ENCODE assay signal across 8 cellular contexts in genomic region chr14:106790189-106791036, GRCh38.
DNase-seq lines count a peak whose midpoint lies in the region; ATAC-seq, FAIRE-seq and TF ChIP-seq lines count a peak whose summit lies in the region.

No MANE protein-coding gene starts in this region.

- peaks cover 0 to 16% (median 0%) of the 10 kb centered on the region in 4 donors for H3K27me3 ChIP-seq in esophagus squamous epithelium
- peaks cover 0 to 2% of the 10 kb centered on the region in 2 donors for H3K27me3 ChIP-seq in small intestine (ENCODE audit: control insufficient read depth in 2 of 2, insufficient read depth in 2 of 2, low read length in 2 of 2)
- H3K27me3 ChIP-seq in sigmoid colon: peaks cover 0 to 11% (median 0%) of the 10 kb centered on the region in 3 donors

- H3K4me3 ChIP-seq in esophagus squamous epithelium: no peak overlapping the region
- H3K4me3 ChIP-seq in small intestine (ENCODE audit: low read depth in 1 of 2, low read length in 2 of 2): no peak overlapping the region
- no peak overlapping the region for H3K4me3 ChIP-seq in sigmoid colon

- TF ChIP-seq CTCF in activated CD8-positive, alpha-beta T cell treated with anti-CD3 and anti-CD28 coated beads for 36 hours (IDR thresholded peaks at IDR 0.05): peak; percentile 90
- TF ChIP-seq CTCF in esophagus squamous epithelium (IDR thresholded peaks at IDR 0.05): peak; percentile 20 to 73 (median 44)
- TF ChIP-seq CTCF in sigmoid colon (IDR thresholded peaks at IDR 0.05): peak in 1 of 4 experiments; percentile 41

- WGBS in esophagus squamous epithelium, 2 donors: 45 to 52% methylated on average over 15 to 17 of the region's 17 CpGs
- WGBS in small intestine, 3 donors: 20 to 39% (median 22%) methylated on average over 17 of the region's 17 CpGs
- WGBS in sigmoid colon, 2 donors: 22 to 30% methylated on average over 17 of the region's 17 CpGs

- no peaks in the 10 kb centered on the region for H3K4me1 ChIP-seq in esophagus squamous epithelium
- H3K4me1 ChIP-seq in small intestine (ENCODE audit: control insufficient read depth in 2 of 2, insufficient read depth in 1 of 2, low read depth in 1 of 2, low read length in 1 of 2): no peaks in the 10 kb centered on the region
- no peaks in the 10 kb centered on the region for H3K4me1 ChIP-seq in sigmoid colon

- H3K27ac Mint-ChIP-seq in activated CD8-positive, alpha-beta T cell treated with anti-CD3 and anti-CD28 coated beads for 36 hours: no peak overlapping the region

- peaks cover 8% of the 10 kb centered on the region for H3K4me1 Mint-ChIP-seq in activated CD8-positive, alpha-beta T cell treated with anti-CD3 and anti-CD28 coated beads for 36 hours (ENCODE audit: low read depth)

- peak; percentile 12 for DNase-seq in Ammon's horn (ENCODE audit: low spot score)
- DNase-seq in GOT3 (lab: John Stamatoyannopoulos, UW): peak; percentile 3
- DNase-seq in NCI-H510A (lab: John Stamatoyannopoulos, UW): peak; percentile 41
- peak; percentile 92 for DNase-seq in activated CD8-positive, alpha-beta T cell treated with anti-CD3 and anti-CD28 coated beads for 36 hours
- DNase-seq in esophagus squamous epithelium (lab: John Stamatoyannopoulos, UW): no peak
- DNase-seq in small intestine: peak; percentile 81
- no peak for DNase-seq in middle frontal gyrus (ENCODE audit: extremely low spot score, low spot score)
- DNase-seq in sigmoid colon: no peak

- H3K36me3 ChIP-seq in esophagus squamous epithelium (no peaks in the 10 kb centered on the region), small intestine (ENCODE audit: control insufficient read depth in 2 of 2, insufficient read depth in 2 of 2, low read length in 2 of 2) (no peaks in the 10 kb centered on the region), sigmoid colon (no peaks in the 10 kb centered on the region)

- peaks cover 4% of the 10 kb centered on the region for H3K27me3 Mint-ChIP-seq in activated CD8-positive, alpha-beta T cell treated with anti-CD3 and anti-CD28 coated beads for 36 hours

- no peaks in the 10 kb centered on the region for H3K9me3 Mint-ChIP-seq in activated CD8-positive, alpha-beta T cell treated with anti-CD3 and anti-CD28 coated beads for 36 hours

- no peak for TF ChIP-seq EP300 in sigmoid colon (IDR thresholded peaks at IDR 0.05)

- no peaks in the 10 kb centered on the region for H3K36me3 Mint-ChIP-seq in activated CD8-positive, alpha-beta T cell treated with anti-CD3 and anti-CD28 coated beads for 36 hours (ENCODE audit: low read depth)

- no peak overlapping the region for H3K4me3 Mint-ChIP-seq in activated CD8-positive, alpha-beta T cell treated with anti-CD3 and anti-CD28 coated beads for 36 hours

- CTCF ChIA-PET in activated CD8-positive, alpha-beta T cell treated with anti-CD3 and anti-CD28 coated beads for 36 hours (lab: Charles Lee): interaction anchor here (0.7 to 7.4 kb wide), 33 partner anchors 9 to 373 kb away, joined by 3 to 67 read pairs (median 5); no protein-coding TSS in a partner anchor

- H3K27ac ChIP-seq in esophagus squamous epithelium: no peak overlapping the region
- H3K27ac ChIP-seq in small intestine (ENCODE audit: low read depth in 1 of 2, low read length in 1 of 2): no peak overlapping the region
- H3K27ac ChIP-seq in sigmoid colon: no peak overlapping the region

- TF ChIP-seq POLR2A in esophagus squamous epithelium (IDR thresholded peaks at IDR 0.05) (no peak), sigmoid colon (IDR thresholded peaks at IDR 0.05) (no peak)

- FAIRE-seq in small intestine (lab: Jason Lieb, UNC): peak; percentile 96

- peak; percentile 92 for ATAC-seq in activated CD8-positive, alpha-beta T cell treated with anti-CD3 and anti-CD28 coated beads for 36 hours

- POLR2A ChIA-PET in activated CD8-positive, alpha-beta T cell treated with anti-CD3 and anti-CD28 coated beads for 36 hours (lab: Charles Lee): no interaction called here

- intact Hi-C loops in activated CD8-positive, alpha-beta T cell treated with anti-CD3 and anti-CD28 coated beads for 36 hours (cut with micrococcal nuclease): no loop called here
- intact Hi-C loops in esophagus squamous epithelium (cut with DNase I) (no loop called here), sigmoid colon (cut with DNase I) (no loop called here)

- no peaks in the 10 kb centered on the region for H3K9me3 ChIP-seq in esophagus squamous epithelium
- no peaks in the 10 kb centered on the region for H3K9me3 ChIP-seq in small intestine (ENCODE audit: control insufficient read depth, low read depth)
- no peaks in the 10 kb centered on the region for H3K9me3 ChIP-seq in sigmoid colon

Comparison
In these comparisons a context has a peak if more than half of its experiments do, and no peak if none do; other contexts are left out.
1. DNase-seq: peak in Ammon's horn (single experiment), GOT3 (single experiment), NCI-H510A (single experiment), activated CD8-positive, alpha-beta T cell treated with anti-CD3 and anti-CD28 coated beads for 36 hours (single experiment) and small intestine (single experiment); none in esophagus squamous epithelium (single experiment), middle frontal gyrus (single experiment) and sigmoid colon (single experiment).